ENCODE assay signal across 7 cellular contexts in the genomic region with DNA sequence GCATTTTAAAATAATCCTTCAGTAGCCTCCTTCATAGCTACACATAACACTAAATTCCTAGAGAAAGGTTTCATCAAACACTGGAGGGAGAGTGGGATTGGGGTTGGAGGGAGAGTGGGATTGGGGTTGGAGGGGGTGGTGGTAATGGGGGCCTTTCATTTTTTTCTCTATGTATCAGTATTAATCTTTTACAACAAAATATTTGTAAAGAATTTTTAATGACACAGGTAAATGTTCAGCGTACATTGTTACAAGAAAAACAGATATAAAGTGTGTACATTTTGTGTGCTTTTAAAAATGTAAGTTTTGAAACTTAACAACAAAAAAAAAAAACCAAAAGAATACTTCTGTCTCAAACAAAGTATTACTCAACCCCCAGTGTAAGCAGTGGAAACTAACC.
"Had no signal": no experiment of that assay in that cellular context is flagged by ENCODE, and none has a peak within 500 bp of the region (broad histone marks: within the 10 kb centered on the region; RNA-seq: fewer than 3 reads in every experiment).

No MANE protein-coding gene starts in this region.

- H3K9me3 ChIP-seq: HAP-1 had no signal

- FAIRE-seq: HTR-8/SVneo had no signal

- H3K4me3 ChIP-seq: GM23338, HAP-1 had no signal

- DNase-seq: H7, HFFc6, KG1 had no signal

- H3K36me3 ChIP-seq: HAP-1 had no signal

- H2AFZ ChIP-seq: GM23338 had no signal

- ATAC-seq: GM23338, HCT116 had no signal

- H3K4me2 ChIP-seq: GM23338 had no signal
